In the genomic region with DNA sequence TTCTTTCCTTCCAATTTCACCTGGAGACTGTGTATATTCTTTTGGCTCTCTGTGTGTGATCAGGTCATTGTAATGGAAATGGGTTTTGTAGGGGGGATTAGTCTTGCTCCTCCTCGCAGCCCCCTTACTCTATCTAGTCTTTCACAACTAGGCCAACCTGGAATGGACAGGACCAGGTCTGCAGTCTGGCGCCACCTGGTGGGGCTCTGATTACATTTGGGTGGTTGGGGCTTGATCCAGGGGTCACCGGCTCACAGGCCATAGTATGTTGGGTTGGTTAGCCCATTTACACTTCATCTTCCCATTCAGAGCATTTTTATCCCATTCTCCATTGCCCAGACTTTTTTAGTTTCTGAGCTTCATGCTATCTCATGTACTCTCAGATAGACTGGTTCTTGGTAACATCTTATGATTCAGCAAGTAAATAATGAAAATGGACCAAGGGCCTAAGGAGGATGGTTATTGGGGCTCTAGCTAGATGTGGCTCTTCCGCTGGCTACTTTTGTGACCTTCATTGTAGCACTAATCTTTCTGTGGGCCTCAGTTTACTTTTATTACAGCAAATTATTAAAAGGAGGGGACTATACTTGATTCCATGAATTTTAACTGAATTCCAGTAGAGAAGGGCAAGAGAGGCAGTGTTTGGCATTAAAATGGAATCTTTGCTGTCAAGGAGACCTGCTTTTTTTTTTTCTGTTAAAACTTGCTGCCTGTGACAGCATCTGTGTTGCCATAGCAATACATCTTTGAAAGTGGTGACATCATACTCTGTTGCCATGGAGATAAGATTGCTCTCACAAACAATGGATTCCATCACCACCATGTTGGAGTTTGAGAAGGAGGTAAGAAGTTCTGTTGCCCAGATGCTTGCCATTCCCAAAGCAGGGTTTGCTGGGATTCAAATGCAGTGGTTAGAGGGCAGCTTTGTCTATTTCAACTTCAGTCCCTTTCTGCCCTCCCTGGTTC, we compare ENCODE assay signal across 8 cellular contexts.
DNase-seq lines count a peak whose midpoint lies in the region; ATAC-seq and TF ChIP-seq lines count a peak whose summit lies in the region.

No MANE protein-coding gene starts in this region.

- H3K36me3 Mint-ChIP-seq in glutamatergic neuron (ENCODE audit: unreplicated experiment) = no peaks in the 10 kb centered on the region

- H3K4me3 ChIP-seq in GM06990 (replicated peaks; ENCODE audit: low read depth, low read length) = no peak overlapping the region
- no peak overlapping the region for H3K4me3 ChIP-seq in psoas muscle

- no peak overlapping the region for H3K4me3 Mint-ChIP-seq in glutamatergic neuron (ENCODE audit: unreplicated experiment)

- peaks cover 13% of the 10 kb centered on the region for H3K4me1 ChIP-seq in psoas muscle

- peaks cover 6% of the 10 kb centered on the region for H3K27me3 Mint-ChIP-seq in glutamatergic neuron (ENCODE audit: unreplicated experiment)

- no peaks in the 10 kb centered on the region for H3K9me3 ChIP-seq in psoas muscle

- DNase-seq in GM06990 (ENCODE audit: extremely low read depth, insufficient read length) = no peak
- DNase-seq in OCI-M1 (lab: John Stamatoyannopoulos, UW) = peak; percentile 82
- peak; percentile 14 for DNase-seq in activated T-helper 9 cell treated with anti-CD3 and anti-CD28 coated beads, Interleukin-2, amount 50 U/mL, for 16 hours (ENCODE audit: low read depth)
- DNase-seq in glutamatergic neuron = peak; percentile 82
- DNase-seq in psoas muscle = peak; percentile 72 to 80
- no peak for DNase-seq in DMS153 treated with DMSO at 0.1 percent for 48 hours (lab: John Stamatoyannopoulos, UW; ENCODE audit: unreplicated experiment)

- ATAC-seq in HG03025 (IDR thresholded peaks at IDR 0.05; ENCODE audit: low FRiP score, unreplicated experiment) (peak; percentile 57), psoas muscle (peak; percentile 52 to 81 (median 68)), GM19397 (IDR thresholded peaks at IDR 0.05; ENCODE audit: unreplicated experiment) (no peak)

- TF ChIP-seq CTCF in GM06990 (IDR thresholded peaks at IDR 0.05; ENCODE audit: insufficient read depth, low read length, poor library complexity, severe bottlenecking) (peak; percentile 93), glutamatergic neuron (IDR thresholded peaks at IDR 0.05; ENCODE audit: partially characterized antibody, unreplicated experiment) (peak; percentile 79), psoas muscle (IDR thresholded peaks at IDR 0.05) (peak; percentile 69)

- H3K27me3 ChIP-seq in GM06990 (replicated peaks; ENCODE audit: control insufficient read depth, insufficient read depth, low read length) (no peaks in the 10 kb centered on the region), psoas muscle (ENCODE audit: insufficient read depth in 3 of 3, low read length in 2 of 3) (no peaks in the 10 kb centered on the region)

- intact Hi-C loops in psoas muscle (cut with DNase I) = loop anchor here (1.0 to 5.0 kb wide), 2 partner anchors 72 kb away; no protein-coding TSS in a partner anchor

- no peaks in the 10 kb centered on the region for H3K9me3 Mint-ChIP-seq in glutamatergic neuron (ENCODE audit: unreplicated experiment)

- WGBS in psoas muscle, 3 donors = 48 to 61% (median 55%) methylated on average over 4 of the region's 4 CpGs

- H3K27ac Mint-ChIP-seq in glutamatergic neuron (ENCODE audit: unreplicated experiment) = no peak overlapping the region

- H3K4me1 Mint-ChIP-seq in glutamatergic neuron (ENCODE audit: low read depth, unreplicated experiment) = peaks cover 7% of the 10 kb centered on the region

- H3K27ac ChIP-seq in psoas muscle = no peak overlapping the region

- H3K36me3 ChIP-seq in GM06990 (ENCODE audit: control insufficient read depth, insufficient read depth, low read length) = no peaks in the 10 kb centered on the region
- peaks cover 7 to 61% of the 10 kb centered on the region in 2 donors for H3K36me3 ChIP-seq in psoas muscle (ENCODE audit: insufficient read depth in 1 of 2, low read depth in 1 of 2)

Comparison
In these comparisons a context has a peak if more than half of its experiments do, and no peak if none do; other contexts are left out.
1. DNase-seq: peak in OCI-M1 (single experiment), activated T-helper 9 cell treated with anti-CD3 and anti-CD28 coated beads, Interleukin-2, amount 50 U/mL, for 16 hours (single experiment), glutamatergic neuron (single experiment) and psoas muscle (2 of 2); none in GM06990 (single experiment) and DMS153 treated with DMSO at 0.1 percent for 48 hours (single experiment).
2. Peak in every context shown above with its lines, with median percentiles within 50 percentile points of each other: CTCF ChIP-seq.